ENCODE assay signal across 2 cellular contexts in the genomic region with DNA sequence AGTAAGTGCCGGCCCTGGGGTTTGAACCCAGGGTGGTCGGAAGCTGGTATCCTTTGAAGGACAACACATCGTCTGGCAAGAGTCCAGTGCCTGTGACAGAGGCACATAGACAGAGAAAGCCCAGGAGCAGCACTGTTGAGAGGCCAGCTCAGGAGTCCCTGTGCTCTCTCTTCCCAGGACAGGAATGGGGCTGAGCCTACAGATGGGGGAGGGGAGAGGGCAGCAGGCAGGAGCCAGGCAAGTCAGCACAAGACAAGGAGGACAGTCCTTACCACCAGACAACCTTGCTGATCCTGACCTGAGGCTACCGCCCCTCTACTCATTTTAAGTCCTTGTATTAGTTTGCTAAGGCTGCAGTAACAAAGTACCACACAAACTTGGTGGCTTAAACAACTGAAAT.
TF ChIP-seq lines count a peak whose summit lies in the region.

No MANE protein-coding gene starts in this region.

TF ChIP-seq in GM23338, 12 proteins besides CTCF, POLR2A, EP300 and RAD21:
- no peak for TF ChIP-seq ZNF331 (CRISPR knock-in tag; IDR thresholded peaks at IDR 0.05; ENCODE audit: low read depth)
- TF ChIP-seq, protein P1, sequence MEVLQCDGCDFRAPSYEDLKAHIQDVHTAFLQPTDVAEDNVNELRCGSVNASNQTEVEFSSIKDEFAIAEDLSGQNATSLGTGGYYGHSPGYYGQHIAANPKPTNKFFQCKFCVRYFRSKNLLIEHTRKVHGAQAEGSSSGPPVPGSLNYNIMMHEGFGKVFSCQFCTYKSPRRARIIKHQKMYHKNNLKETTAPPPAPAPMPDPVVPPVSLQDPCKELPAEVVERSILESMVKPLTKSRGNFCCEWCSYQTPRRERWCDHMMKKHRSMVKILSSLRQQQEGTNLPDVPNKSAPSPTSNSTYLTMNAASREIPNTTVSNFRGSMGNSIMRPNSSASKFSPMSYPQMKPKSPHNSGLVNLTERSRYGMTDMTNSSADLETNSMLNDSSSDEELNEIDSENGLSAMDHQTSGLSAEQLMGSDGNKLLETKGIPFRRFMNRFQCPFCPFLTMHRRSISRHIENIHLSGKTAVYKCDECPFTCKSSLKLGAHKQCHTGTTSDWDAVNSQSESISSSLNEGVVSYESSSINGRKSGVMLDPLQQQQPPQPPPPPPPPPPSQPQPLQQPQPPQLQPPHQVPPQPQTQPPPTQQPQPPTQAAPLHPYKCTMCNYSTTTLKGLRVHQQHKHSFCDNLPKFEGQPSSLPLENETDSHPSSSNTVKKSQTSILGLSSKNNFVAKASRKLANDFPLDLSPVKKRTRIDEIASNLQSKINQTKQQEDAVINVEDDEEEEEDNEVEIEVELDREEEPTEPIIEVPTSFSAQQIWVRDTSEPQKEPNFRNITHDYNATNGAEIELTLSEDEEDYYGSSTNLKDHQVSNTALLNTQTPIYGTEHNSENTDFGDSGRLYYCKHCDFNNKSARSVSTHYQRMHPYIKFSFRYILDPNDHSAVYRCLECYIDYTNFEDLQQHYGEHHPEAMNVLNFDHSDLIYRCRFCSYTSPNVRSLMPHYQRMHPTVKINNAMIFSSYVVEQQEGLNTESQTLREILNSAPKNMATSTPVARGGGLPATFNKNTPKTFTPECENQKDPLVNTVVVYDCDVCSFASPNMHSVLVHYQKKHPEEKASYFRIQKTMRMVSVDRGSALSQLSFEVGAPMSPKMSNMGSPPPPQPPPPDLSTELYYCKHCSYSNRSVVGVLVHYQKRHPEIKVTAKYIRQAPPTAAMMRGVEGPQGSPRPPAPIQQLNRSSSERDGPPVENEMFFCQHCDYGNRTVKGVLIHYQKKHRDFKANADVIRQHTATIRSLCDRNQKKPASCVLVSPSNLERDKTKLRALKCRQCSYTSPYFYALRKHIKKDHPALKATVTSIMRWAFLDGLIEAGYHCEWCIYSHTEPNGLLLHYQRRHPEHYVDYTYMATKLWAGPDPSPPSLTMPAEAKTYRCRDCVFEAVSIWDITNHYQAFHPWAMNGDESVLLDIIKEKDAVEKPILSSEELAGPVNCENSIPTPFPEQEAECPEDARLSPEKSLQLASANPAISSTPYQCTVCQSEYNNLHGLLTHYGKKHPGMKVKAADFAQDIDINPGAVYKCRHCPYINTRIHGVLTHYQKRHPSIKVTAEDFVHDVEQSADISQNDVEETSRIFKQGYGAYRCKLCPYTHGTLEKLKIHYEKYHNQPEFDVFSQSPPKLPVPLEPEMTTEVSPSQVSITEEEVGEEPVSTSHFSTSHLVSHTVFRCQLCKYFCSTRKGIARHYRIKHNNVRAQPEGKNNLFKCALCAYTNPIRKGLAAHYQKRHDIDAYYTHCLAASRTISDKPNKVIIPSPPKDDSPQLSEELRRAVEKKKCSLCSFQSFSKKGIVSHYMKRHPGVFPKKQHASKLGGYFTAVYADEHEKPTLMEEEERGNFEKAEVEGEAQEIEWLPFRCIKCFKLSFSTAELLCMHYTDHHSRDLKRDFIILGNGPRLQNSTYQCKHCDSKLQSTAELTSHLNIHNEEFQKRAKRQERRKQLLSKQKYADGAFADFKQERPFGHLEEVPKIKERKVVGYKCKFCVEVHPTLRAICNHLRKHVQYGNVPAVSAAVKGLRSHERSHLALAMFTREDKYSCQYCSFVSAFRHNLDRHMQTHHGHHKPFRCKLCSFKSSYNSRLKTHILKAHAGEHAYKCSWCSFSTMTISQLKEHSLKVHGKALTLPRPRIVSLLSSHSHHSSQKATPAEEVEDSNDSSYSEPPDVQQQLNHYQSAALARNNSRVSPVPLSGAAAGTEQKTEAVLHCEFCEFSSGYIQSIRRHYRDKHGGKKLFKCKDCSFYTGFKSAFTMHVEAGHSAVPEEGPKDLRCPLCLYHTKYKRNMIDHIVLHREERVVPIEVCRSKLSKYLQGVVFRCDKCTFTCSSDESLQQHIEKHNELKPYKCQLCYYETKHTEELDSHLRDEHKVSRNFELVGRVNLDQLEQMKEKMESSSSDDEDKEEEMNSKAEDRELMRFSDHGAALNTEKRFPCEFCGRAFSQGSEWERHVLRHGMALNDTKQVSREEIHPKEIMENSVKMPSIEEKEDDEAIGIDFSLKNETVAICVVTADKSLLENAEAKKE (CRISPR knock-in tag; IDR thresholded peaks at IDR 0.05) = no peak
- TF ChIP-seq, protein P2, sequence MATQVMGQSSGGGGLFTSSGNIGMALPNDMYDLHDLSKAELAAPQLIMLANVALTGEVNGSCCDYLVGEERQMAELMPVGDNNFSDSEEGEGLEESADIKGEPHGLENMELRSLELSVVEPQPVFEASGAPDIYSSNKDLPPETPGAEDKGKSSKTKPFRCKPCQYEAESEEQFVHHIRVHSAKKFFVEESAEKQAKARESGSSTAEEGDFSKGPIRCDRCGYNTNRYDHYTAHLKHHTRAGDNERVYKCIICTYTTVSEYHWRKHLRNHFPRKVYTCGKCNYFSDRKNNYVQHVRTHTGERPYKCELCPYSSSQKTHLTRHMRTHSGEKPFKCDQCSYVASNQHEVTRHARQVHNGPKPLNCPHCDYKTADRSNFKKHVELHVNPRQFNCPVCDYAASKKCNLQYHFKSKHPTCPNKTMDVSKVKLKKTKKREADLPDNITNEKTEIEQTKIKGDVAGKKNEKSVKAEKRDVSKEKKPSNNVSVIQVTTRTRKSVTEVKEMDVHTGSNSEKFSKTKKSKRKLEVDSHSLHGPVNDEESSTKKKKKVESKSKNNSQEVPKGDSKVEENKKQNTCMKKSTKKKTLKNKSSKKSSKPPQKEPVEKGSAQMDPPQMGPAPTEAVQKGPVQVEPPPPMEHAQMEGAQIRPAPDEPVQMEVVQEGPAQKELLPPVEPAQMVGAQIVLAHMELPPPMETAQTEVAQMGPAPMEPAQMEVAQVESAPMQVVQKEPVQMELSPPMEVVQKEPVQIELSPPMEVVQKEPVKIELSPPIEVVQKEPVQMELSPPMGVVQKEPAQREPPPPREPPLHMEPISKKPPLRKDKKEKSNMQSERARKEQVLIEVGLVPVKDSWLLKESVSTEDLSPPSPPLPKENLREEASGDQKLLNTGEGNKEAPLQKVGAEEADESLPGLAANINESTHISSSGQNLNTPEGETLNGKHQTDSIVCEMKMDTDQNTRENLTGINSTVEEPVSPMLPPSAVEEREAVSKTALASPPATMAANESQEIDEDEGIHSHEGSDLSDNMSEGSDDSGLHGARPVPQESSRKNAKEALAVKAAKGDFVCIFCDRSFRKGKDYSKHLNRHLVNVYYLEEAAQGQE (IDR thresholded peaks at IDR 0.05; ENCODE audit: unreplicated experiment) = no peak
TF ChIP-seq in GM23338: peak in this region for 0.

TF ChIP-seq in K562, 482 proteins besides CTCF, POLR2A, EP300 and RAD21:
- TF ChIP-seq, protein P3, sequence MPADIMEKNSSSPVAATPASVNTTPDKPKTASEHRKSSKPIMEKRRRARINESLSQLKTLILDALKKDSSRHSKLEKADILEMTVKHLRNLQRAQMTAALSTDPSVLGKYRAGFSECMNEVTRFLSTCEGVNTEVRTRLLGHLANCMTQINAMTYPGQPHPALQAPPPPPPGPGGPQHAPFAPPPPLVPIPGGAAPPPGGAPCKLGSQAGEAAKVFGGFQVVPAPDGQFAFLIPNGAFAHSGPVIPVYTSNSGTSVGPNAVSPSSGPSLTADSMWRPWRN (IDR thresholded peaks at IDR 0.05; ENCODE audit: low read depth) = no peak
- no peak for TF ChIP-seq SRSF1 (IDR thresholded peaks at IDR 0.05; ENCODE audit: low read depth, low read length)
- TF ChIP-seq SP2 (IDR thresholded peaks at IDR 0.05; ENCODE audit: extremely low read depth, low read depth, low read length, poor library complexity, severe bottlenecking) = no peak
- no peak for TF ChIP-seq ARNT (IDR thresholded peaks at IDR 0.05)
- TF ChIP-seq KAT8 (IDR thresholded peaks at IDR 0.05; ENCODE audit: low read depth) = no peak
- TF ChIP-seq, protein P4, sequence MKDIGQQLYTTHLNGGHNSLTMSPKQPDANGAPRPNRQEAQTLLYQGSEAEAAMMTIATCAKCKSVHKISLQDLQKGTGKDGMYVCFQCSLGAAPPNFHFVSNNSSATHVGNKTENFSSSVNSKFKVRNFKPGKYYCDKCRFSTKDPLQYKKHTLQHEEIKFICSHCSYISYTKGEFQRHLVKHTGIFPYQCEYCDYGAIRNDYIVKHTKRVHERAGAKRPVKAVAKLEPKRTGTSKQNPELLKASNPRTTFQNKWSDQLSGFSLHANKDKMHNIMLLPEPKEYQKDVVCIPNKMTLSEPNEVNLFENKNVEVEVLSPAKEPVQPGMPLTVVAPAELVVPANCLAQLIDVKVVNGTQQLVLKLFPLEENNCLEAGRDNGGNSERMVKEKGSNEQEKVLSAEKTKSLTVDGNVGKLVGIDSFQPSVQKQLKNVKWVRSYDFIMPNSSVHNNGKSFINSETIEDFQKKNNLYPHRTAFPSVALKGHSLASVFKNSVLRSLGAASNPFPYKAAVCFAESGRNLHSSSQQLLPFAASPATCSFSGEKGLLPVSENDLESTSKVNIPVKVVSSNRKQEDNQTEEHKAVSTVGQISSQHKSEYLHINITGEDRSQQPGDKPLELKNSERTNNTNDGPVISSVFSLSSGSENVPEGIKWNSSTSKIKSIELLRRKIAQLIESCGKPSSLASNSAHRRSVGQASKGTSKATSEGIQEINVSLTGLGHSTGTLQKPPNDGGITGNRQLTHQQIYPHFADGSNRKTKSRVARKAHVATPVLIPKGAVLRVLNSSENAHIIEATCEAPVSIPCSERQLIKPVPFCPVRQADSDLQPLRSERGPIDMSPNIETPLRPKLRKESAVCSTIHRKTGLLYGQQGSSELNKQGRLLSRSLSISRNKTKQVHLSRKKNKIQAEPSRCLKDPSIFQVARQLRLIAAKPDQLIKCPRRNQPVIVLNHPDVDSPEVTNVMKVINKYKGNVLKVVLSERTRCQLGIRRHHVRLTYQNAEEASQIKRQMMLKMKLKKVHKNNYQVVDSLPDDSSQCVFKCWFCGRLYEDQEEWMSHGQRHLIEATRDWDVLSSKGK (CRISPR knock-in tag; IDR thresholded peaks at IDR 0.05) = no peak
- no peak for TF ChIP-seq ZNF717 (CRISPR knock-in tag; IDR thresholded peaks at IDR 0.05)
- no peak for TF ChIP-seq FOSL1 (tag; conservative IDR thresholded peaks at IDR 0.05)
- TF ChIP-seq ZKSCAN8 (CRISPR knock-in tag; IDR thresholded peaks at IDR 0.05) = no peak
- no peak for TF ChIP-seq ZZZ3 (IDR thresholded peaks at IDR 0.05)
- TF ChIP-seq, protein P5, sequence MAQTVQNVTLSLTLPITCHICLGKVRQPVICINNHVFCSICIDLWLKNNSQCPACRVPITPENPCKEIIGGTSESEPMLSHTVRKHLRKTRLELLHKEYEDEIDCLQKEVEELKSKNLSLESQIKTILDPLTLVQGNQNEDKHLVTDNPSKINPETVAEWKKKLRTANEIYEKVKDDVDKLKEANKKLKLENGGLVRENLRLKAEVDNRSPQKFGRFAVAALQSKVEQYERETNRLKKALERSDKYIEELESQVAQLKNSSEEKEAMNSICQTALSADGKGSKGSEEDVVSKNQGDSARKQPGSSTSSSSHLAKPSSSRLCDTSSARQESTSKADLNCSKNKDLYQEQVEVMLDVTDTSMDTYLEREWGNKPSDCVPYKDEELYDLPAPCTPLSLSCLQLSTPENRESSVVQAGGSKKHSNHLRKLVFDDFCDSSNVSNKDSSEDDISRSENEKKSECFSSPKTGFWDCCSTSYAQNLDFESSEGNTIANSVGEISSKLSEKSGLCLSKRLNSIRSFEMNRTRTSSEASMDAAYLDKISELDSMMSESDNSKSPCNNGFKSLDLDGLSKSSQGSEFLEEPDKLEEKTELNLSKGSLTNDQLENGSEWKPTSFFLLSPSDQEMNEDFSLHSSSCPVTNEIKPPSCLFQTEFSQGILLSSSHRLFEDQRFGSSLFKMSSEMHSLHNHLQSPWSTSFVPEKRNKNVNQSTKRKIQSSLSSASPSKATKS (CRISPR knock-in tag; IDR thresholded peaks at IDR 0.05) = no peak
- no peak for TF ChIP-seq ZNF764 (CRISPR knock-in tag; IDR thresholded peaks at IDR 0.05; ENCODE audit: low read depth)
- TF ChIP-seq ZNF561 (CRISPR knock-in tag; conservative IDR thresholded peaks at IDR 0.05) = no peak
